ENCODE assay signal across 1 cellular context in the genomic region with DNA sequence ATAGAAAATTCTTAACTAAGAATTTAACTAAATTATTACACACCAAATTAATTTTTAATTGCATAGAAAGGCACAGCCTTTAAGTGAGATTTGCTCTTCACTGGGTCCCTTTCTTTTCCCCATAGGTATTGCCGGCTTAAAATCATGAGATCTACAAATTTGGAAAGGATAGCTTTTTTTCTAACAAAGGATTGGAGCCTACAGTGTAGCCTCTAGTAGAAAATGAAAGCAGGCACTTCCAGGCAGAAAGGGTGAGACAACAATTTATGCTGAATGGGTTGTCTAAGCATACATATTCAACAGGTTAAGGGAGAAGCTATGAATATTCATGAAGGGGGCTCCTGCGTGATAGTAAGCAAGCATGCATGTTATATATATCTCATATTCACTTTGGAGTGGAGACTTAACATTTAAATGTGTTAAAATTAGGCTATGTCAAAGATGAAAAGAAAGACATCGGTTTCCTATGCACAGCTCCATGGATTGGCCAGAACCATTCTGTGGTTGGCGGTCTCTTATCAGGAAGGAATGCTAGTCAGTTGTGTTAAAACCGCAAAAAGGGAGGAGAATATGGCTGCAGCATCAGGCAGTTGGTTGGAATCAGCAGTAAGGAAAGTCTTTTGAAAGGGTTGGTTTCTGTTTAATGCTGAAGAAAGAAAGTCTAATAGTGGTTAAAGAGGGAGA.
TF ChIP-seq lines count a peak whose summit lies in the region.

No MANE protein-coding gene starts in this region.

TF ChIP-seq in HEK293, 187 proteins besides CTCF, POLR2A, EP300 and RAD21 (continued from another document):
- TF ChIP-seq SCRT1 (tag by site-specific recombination; IDR thresholded peaks at IDR 0.05; ENCODE audit: borderline replicate concordance) = 0 out of 2 replicates have a peak, but pooled peaks have one; percentile 38
- TF ChIP-seq, protein P1, sequence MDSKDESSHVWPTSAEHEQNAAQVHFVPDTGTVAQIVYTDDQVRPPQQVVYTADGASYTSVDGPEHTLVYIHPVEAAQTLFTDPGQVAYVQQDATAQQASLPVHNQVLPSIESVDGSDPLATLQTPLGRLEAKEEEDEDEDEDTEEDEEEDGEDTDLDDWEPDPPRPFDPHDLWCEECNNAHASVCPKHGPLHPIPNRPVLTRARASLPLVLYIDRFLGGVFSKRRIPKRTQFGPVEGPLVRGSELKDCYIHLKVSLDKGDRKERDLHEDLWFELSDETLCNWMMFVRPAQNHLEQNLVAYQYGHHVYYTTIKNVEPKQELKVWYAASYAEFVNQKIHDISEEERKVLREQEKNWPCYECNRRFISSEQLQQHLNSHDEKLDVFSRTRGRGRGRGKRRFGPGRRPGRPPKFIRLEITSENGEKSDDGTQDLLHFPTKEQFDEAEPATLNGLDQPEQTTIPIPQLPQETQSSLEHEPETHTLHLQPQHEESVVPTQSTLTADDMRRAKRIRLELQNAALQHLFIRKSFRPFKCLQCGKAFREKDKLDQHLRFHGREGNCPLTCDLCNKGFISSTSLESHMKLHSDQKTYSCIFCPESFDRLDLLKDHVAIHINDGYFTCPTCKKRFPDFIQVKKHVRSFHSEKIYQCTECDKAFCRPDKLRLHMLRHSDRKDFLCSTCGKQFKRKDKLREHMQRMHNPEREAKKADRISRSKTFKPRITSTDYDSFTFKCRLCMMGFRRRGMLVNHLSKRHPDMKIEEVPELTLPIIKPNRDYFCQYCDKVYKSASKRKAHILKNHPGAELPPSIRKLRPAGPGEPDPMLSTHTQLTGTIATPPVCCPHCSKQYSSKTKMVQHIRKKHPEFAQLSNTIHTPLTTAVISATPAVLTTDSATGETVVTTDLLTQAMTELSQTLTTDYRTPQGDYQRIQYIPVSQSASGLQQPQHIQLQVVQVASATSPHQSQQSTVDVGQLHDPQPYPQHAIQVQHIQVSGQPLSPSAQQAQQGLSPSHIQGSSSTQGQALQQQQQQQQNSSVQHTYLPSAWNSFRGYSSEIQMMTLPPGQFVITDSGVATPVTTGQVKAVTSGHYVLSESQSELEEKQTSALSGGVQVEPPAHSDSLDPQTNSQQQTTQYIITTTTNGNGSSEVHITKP (tag by site-specific recombination; IDR thresholded peaks at IDR 0.05) = peak; percentile 71
- no peak for TF ChIP-seq ZNF561 (tag by site-specific recombination; IDR thresholded peaks at IDR 0.05; ENCODE audit: borderline replicate concordance)
- TF ChIP-seq ZNF529 (tag by site-specific recombination; IDR thresholded peaks at IDR 0.05; ENCODE audit: insufficient replicate concordance) = no peak
- no peak for TF ChIP-seq ZNF157 (tag by site-specific recombination; IDR thresholded peaks at IDR 0.05)
- no peak for TF ChIP-seq ZNF211 (tag by site-specific recombination; IDR thresholded peaks at IDR 0.05; ENCODE audit: low read depth)
- TF ChIP-seq ZIC2 (tag by site-specific recombination; IDR thresholded peaks at IDR 0.05) = no peak
- no peak for TF ChIP-seq ZNF664 (tag by site-specific recombination; IDR thresholded peaks at IDR 0.05)
- TF ChIP-seq ZNF416 (tag by site-specific recombination; IDR thresholded peaks at IDR 0.05) = no peak
- TF ChIP-seq ZNF112 (tag by site-specific recombination; IDR thresholded peaks at IDR 0.05) = no peak
TF ChIP-seq in HEK293: peak in this region for 4.
